16 cellular contexts compared by ENCODE assay signal in genomic region chr1:8913457-8913856, GRCh38. TPM values are rescaled to one million over a fixed set of nuclear protein-coding genes. Genes with fewer than 3 reads are reported as not detected.
"Had no signal": no experiment of that assay in that cellular context is flagged by ENCODE, and none has a peak within 500 bp of the region (broad histone marks: within the 10 kb centered on the region; RNA-seq: fewer than 3 reads in every experiment).

No MANE protein-coding gene starts in this region.

- DNase-seq: activated CD4-positive, alpha-beta T cell treated with anti-CD3 and anti-CD28 coated beads for 4 hours; activated naive CD4-positive, alpha-beta T cell treated with Interleukin-2 at 50 U/mL for 16 hours; anterior cingulate cortex; esophagus squamous epithelium; foreskin fibroblast; mesenchymal stem cell; stimulated activated CD4-positive, alpha-beta T cell treated with anti-CD3 and anti-CD28 coated beads, Interleukin-4, amount 100 ng/mL, for 4 hours; T1000; trophoblast cell had no signal

- H3K27me3 ChIP-seq: esophagus squamous epithelium, SJSA1 had no signal

- H3K9ac ChIP-seq: parathyroid adenoma had no signal

- H2AFZ ChIP-seq: parathyroid adenoma had no signal

- H3K9me3 ChIP-seq: esophagus squamous epithelium, SJSA1 had no signal

- H3K4me1 ChIP-seq: SJSA1 had no signal

- H3K4me3 ChIP-seq: esophagus squamous epithelium, SJSA1 had no signal

- H3K79me2 ChIP-seq: parathyroid adenoma had no signal

- H3K27ac ChIP-seq: esophagus squamous epithelium, parathyroid adenoma, SJSA1 had no signal

- H3K36me3 ChIP-seq: esophagus squamous epithelium, SJSA1 had no signal

- ATAC-seq: left lobe of liver had no signal

RNA-seq across cellular contexts. Expression of gene CA6, which starts 32.2 kb away (rescaled TPM):
- total RNA-seq: cerebellum, dermis microvascular lymphatic vessel endothelial cell, esophagus squamous epithelium, left lobe of liver, SJSA1, skeletal muscle tissue had no signal
- polyA plus RNA-seq: neural cell had no signal
